34 cellular contexts compared by ENCODE assay signal in genomic region chr11:95795627-95796308, GRCh38. TPM values are rescaled to one million over a fixed set of nuclear protein-coding genes. Genes with fewer than 3 reads are reported as not detected.
DNase-seq lines count a peak whose midpoint lies in the region; ATAC-seq and TF ChIP-seq lines count a peak whose summit lies in the region.
"Had no signal": no experiment of that assay in that cellular context is flagged by ENCODE, and none has a peak within 500 bp of the region (broad histone marks: within the 10 kb centered on the region; RNA-seq: fewer than 3 reads in every experiment).

No MANE protein-coding gene starts in this region.

- no peak overlapping the region for H3K4me3 ChIP-seq in brain microvascular endothelial cell (ENCODE audit: low read depth, low read length)
- H3K4me3 ChIP-seq: A549, cardiac muscle cell, colonic mucosa, skin epidermis, suprapubic skin, upper lobe of right lung had no signal

- no peaks in the 10 kb centered on the region for H3K9me3 Mint-ChIP-seq in Calu3 (ENCODE audit: low read depth, unreplicated experiment)
- H3K9me3 Mint-ChIP-seq: activated naive CD8-positive, alpha-beta T cell treated with anti-CD3 and anti-CD28 coated beads for 36 hours; activated T-cell treated with anti-CD3 and anti-CD28 coated beads, Interleukin-2, amount 50 U/mL, for 24 hours; CD4-positive, CD25-positive, alpha-beta regulatory T cell; H9; nephron progenitor cell; WTC11 had no signal

- H3K4me1 Mint-ChIP-seq in Calu3 (ENCODE audit: low read depth, unreplicated experiment): peaks cover 30% of the 10 kb centered on the region

- H3K27ac ChIP-seq in VCaP: peak overlapping the region; percentile 96
- H3K27ac ChIP-seq in brain microvascular endothelial cell: no peak overlapping the region
- H3K27ac ChIP-seq: A549, cardiac muscle cell, colonic mucosa, HL-60, skin epidermis, suprapubic skin, upper lobe of right lung had no signal

- DNase-seq in Calu3 (no peak), NCI-H1930 (lab: John Stamatoyannopoulos, UW) (peak; percentile 49 to 57), mucosa of gallbladder (ENCODE audit: low spot score) (peak; percentile 52), posterior vena cava (ENCODE audit: low spot score) (no peak), brain microvascular endothelial cell (no peak)
- no peak for DNase-seq in NK-92 treated with Interleukin-12 subunit alpha and Interleukin-12 subunit beta, amount 100 ng/mL, for 24 hours (lab: John Stamatoyannopoulos, UW)
- DNase-seq: activated effector memory CD4-positive, alpha-beta T cell treated with anti-CD3 and anti-CD28 coated beads, Interleukin-2, amount 50 U/mL, for 16 hours; activated naive CD8-positive, alpha-beta T cell treated with anti-CD3 and anti-CD28 coated beads for 36 hours; activated T-cell treated with anti-CD3 and anti-CD28 coated beads, Interleukin-2, amount 50 U/mL, for 24 hours; AML-193; anterior cingulate cortex; CD4-positive, CD25-positive, alpha-beta regulatory T cell; colonic mucosa; effector CD4-positive, alpha-beta T cell; H9; hypothalamus; left cardiac atrium; NCI-H1694 treated with DMSO at 0.1 percent for 48 hours; NCI-H226; NCI-H774; nephron progenitor cell; retina; SIG-M5; stimulated activated naive CD4-positive, alpha-beta T cell; T1000; upper lobe of right lung had no signal

- H3K27me3 ChIP-seq in brain microvascular endothelial cell (replicated peaks): no peaks in the 10 kb centered on the region
- H3K27me3 ChIP-seq: cardiac muscle cell, colonic mucosa, suprapubic skin, upper lobe of right lung had no signal

- peaks cover 34% of the 10 kb centered on the region for H3K36me3 Mint-ChIP-seq in Calu3 (ENCODE audit: insufficient read depth, unreplicated experiment)

- peak overlapping the region; percentile 41 for H3K4me3 Mint-ChIP-seq in Calu3 (ENCODE audit: low read depth, unreplicated experiment)
- H3K4me3 Mint-ChIP-seq: activated naive CD8-positive, alpha-beta T cell treated with anti-CD3 and anti-CD28 coated beads for 36 hours; activated T-cell treated with anti-CD3 and anti-CD28 coated beads, Interleukin-2, amount 50 U/mL, for 24 hours; H9; nephron progenitor cell; WTC11 had no signal

- CTCF ChIA-PET in Calu3 (lab: Charles Lee): interaction anchor here (0.5 to 0.8 kb wide), 2 partner anchors 464 to 594 kb away, joined by 3 to 4 read pairs; partner anchors contain the start of genes CCDC82 and JRKL

- in situ Hi-C loops in brain microvascular endothelial cell (cut with HindIII; ENCODE audit: low pct_ligation_motif_present, low sequenced_read_pairs): no loop called here

- BruUV-seq in Calu3 (replicated peaks; lab: Mats Ljungman, UMichigan): no TSS peak

- no peaks in the 10 kb centered on the region for H3K27me3 Mint-ChIP-seq in Calu3 (ENCODE audit: unreplicated experiment)
- H3K27me3 Mint-ChIP-seq: activated naive CD8-positive, alpha-beta T cell treated with anti-CD3 and anti-CD28 coated beads for 36 hours; activated T-cell treated with anti-CD3 and anti-CD28 coated beads, Interleukin-2, amount 50 U/mL, for 24 hours; CD4-positive, CD25-positive, alpha-beta regulatory T cell had no signal

- H3K27ac Mint-ChIP-seq in Calu3 (ENCODE audit: unreplicated experiment): peak overlapping the region; percentile 11
- H3K27ac Mint-ChIP-seq: activated naive CD8-positive, alpha-beta T cell treated with anti-CD3 and anti-CD28 coated beads for 36 hours; activated T-cell treated with anti-CD3 and anti-CD28 coated beads, Interleukin-2, amount 50 U/mL, for 24 hours; CD4-positive, CD25-positive, alpha-beta regulatory T cell; nephron progenitor cell; WTC11 had no signal

- intact Hi-C loops in Calu3 (cut with micrococcal nuclease; ENCODE audit: unreplicated experiment): no loop called here
- intact Hi-C loops in posterior vena cava (cut with DNase I): no loop called here

- TF ChIP-seq CTCF in Calu3 (IDR thresholded peaks at IDR 0.05; ENCODE audit: unreplicated experiment): no peak
- TF ChIP-seq CTCF in VCaP (conservative IDR thresholded peaks at IDR 0.05): no peak
- TF ChIP-seq CTCF in brain microvascular endothelial cell (IDR thresholded peaks at IDR 0.05; ENCODE audit: low read depth, low read length, missing control alignments): no peak

- H3K36me3 ChIP-seq in brain microvascular endothelial cell (replicated peaks): no peaks in the 10 kb centered on the region
- H3K36me3 ChIP-seq: colonic mucosa had no signal

- no peak for ATAC-seq in GM18873 (IDR thresholded peaks at IDR 0.05; ENCODE audit: low FRiP score, unreplicated experiment)
- ATAC-seq: A549, left cardiac atrium, upper lobe of right lung, WTC11 had no signal

RNA-seq across cellular contexts. Expression of gene CEP57, which starts 5.5 kb away (rescaled TPM):
- 58.7 and 59.4 TPM in 2 replicates for total RNA-seq in Calu3 (2022)
- total RNA-seq in mucosa of gallbladder: 82.9 TPM
- total RNA-seq in posterior vena cava: 10 to 100 TPM; 22.0 to 26.7 TPM

RNA-seq across cellular contexts. Expression of gene FAM76B, which starts 6.2 kb away (rescaled TPM):
- 20.4 and 28.2 TPM in 2 replicates for total RNA-seq in Calu3 (2022)
- 24.2 TPM for total RNA-seq in mucosa of gallbladder
- total RNA-seq in posterior vena cava: 10 to 100 TPM; 17.3 to 24.3 TPM

Comparison
In these comparisons a context has a peak if more than half of its experiments do, and no peak if none do; other contexts are left out.
1. DNase-seq: peak in NCI-H1930 (2 of 2) and mucosa of gallbladder (single experiment); none in Calu3 (single experiment), NK-92 treated with Interleukin-12 subunit alpha and Interleukin-12 subunit beta, amount 100 ng/mL, for 24 hours (single experiment), posterior vena cava (single experiment) and brain microvascular endothelial cell (single experiment).